1 cellular context compared by ENCODE assay signal in the genomic region with DNA sequence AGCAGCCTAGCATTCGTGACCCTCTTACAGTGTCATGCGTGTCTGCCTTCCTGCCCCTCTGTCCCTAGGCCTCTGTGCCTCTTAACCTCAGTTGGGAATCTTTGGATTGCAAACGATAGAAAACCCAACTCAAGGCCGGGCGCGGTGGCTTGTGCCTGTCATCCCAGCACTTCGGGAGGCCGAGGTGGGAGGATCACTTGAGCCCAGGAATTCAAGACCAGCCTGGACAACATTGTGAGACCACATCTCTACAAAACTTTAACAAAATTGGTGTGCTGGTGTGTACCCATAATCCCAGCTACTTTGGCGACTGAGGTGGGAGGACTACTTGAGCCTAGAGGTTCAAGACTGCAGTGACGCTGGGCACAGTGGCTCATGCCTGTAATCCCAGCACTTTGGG.
TF ChIP-seq lines count a peak whose summit lies in the region.

No MANE protein-coding gene starts in this region.

TF ChIP-seq in HepG2, 621 proteins besides CTCF, POLR2A, EP300 and RAD21 (continued from another document and continues in another):
- no peak for TF ChIP-seq KAT7 (CRISPR knock-in tag; IDR thresholded peaks at IDR 0.05; ENCODE audit: borderline replicate concordance)
- TF ChIP-seq YEATS2 (CRISPR knock-in tag; IDR thresholded peaks at IDR 0.05; ENCODE audit: borderline replicate concordance), result 0 out of 2 replicates have a peak, but pooled peaks have one; percentile 1
- no peak for TF ChIP-seq ATAD3A (CRISPR knock-in tag; IDR thresholded peaks at IDR 0.05)
- no peak for TF ChIP-seq ATM (IDR thresholded peaks at IDR 0.05; ENCODE audit: borderline replicate concordance)
- no peak for TF ChIP-seq FOXJ3 (CRISPR knock-in tag; IDR thresholded peaks at IDR 0.05; ENCODE audit: borderline replicate concordance)
- TF ChIP-seq, protein P1, sequence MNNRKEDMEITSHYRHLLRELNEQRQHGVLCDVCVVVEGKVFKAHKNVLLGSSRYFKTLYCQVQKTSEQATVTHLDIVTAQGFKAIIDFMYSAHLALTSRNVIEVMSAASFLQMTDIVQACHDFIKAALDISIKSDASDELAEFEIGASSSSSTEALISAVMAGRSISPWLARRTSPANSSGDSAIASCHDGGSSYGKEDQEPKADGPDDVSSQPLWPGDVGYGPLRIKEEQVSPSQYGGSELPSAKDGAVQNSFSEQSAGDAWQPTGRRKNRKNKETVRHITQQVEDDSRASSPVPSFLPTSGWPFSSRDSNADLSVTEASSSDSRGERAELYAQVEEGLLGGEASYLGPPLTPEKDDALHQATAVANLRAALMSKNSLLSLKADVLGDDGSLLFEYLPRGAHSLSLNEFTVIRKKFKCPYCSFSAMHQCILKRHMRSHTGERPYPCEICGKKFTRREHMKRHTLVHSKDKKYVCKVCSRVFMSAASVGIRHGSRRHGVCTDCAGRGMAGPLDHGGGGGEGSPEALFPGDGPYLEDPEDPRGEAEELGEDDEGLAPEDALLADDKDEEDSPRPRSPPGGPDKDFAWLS (CRISPR knock-in tag; IDR thresholded peaks at IDR 0.05; ENCODE audit: borderline replicate concordance), result no peak
- TF ChIP-seq, protein P2, sequence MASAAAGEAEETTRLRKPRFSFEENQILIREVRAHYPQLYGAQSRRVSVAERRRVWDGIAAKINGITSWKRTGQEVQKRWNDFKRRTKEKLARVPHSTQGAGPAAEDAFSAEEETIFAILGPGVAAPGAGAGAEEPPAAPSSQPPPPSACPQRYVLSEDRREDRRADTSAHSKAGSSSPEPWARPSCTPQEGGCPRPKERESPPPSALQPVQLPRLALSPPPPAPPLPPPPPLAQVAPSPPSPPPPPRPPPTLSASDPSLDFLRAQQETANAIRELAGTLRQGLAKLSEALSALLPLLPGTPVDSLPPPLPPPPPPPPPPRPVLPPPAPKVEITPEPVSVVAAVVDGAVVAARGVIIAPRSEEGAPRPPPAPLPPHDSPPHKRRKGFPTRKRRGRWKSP (CRISPR knock-in tag; IDR thresholded peaks at IDR 0.05), result no peak
- TF ChIP-seq, protein P3, sequence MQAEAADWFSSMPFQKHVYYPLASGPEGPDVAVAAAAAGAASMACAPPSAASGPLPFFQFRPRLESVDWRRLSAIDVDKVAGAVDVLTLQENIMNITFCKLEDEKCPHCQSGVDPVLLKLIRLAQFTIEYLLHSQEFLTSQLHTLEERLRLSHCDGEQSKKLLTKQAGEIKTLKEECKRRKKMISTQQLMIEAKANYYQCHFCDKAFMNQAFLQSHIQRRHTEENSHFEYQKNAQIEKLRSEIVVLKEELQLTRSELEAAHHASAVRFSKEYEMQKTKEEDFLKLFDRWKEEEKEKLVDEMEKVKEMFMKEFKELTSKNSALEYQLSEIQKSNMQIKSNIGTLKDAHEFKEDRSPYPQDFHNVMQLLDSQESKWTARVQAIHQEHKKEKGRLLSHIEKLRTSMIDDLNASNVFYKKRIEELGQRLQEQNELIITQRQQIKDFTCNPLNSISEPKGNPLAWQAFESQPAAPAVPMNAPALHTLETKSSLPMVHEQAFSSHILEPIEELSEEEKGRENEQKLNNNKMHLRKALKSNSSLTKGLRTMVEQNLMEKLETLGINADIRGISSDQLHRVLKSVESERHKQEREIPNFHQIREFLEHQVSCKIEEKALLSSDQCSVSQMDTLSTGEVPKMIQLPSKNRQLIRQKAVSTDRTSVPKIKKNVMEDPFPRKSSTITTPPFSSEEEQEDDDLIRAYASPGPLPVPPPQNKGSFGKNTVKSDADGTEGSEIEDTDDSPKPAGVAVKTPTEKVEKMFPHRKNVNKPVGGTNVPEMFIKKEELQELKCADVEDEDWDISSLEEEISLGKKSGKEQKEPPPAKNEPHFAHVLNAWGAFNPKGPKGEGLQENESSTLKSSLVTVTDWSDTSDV (CRISPR knock-in tag; IDR thresholded peaks at IDR 0.05), result 0 out of 2 replicates have a peak, but pooled peaks have one; percentile 56
- TF ChIP-seq, protein P4, sequence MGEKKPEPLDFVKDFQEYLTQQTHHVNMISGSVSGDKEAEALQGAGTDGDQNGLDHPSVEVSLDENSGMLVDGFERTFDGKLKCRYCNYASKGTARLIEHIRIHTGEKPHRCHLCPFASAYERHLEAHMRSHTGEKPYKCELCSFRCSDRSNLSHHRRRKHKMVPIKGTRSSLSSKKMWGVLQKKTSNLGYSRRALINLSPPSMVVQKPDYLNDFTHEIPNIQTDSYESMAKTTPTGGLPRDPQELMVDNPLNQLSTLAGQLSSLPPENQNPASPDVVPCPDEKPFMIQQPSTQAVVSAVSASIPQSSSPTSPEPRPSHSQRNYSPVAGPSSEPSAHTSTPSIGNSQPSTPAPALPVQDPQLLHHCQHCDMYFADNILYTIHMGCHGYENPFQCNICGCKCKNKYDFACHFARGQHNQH (CRISPR knock-in tag; IDR thresholded peaks at IDR 0.05), result 0 out of 2 replicates have a peak, but pooled peaks have one; percentile 4
- TF ChIP-seq ZSCAN29 (CRISPR knock-in tag; conservative IDR thresholded peaks at IDR 0.05), result no peak
- peak; percentile 27; the same call in 1 of the 2 replicates for TF ChIP-seq ZNF891 (CRISPR knock-in tag; IDR thresholded peaks at IDR 0.05)
- TF ChIP-seq, protein P5, sequence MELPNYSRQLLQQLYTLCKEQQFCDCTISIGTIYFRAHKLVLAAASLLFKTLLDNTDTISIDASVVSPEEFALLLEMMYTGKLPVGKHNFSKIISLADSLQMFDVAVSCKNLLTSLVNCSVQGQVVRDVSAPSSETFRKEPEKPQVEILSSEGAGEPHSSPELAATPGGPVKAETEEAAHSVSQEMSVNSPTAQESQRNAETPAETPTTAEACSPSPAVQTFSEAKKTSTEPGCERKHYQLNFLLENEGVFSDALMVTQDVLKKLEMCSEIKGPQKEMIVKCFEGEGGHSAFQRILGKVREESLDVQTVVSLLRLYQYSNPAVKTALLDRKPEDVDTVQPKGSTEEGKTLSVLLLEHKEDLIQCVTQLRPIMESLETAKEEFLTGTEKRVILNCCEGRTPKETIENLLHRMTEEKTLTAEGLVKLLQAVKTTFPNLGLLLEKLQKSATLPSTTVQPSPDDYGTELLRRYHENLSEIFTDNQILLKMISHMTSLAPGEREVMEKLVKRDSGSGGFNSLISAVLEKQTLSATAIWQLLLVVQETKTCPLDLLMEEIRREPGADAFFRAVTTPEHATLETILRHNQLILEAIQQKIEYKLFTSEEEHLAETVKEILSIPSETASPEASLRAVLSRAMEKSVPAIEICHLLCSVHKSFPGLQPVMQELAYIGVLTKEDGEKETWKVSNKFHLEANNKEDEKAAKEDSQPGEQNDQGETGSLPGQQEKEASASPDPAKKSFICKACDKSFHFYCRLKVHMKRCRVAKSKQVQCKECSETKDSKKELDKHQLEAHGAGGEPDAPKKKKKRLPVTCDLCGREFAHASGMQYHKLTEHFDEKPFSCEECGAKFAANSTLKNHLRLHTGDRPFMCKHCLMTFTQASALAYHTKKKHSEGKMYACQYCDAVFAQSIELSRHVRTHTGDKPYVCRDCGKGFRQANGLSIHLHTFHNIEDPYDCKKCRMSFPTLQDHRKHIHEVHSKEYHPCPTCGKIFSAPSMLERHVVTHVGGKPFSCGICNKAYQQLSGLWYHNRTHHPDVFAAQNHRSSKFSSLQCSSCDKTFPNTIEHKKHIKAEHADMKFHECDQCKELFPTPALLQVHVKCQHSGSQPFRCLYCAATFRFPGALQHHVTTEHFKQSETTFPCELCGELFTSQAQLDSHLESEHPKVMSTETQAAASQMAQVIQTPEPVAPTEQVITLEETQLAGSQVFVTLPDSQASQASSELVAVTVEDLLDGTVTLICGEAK (IDR thresholded peaks at IDR 0.05), result no peak
- TF ChIP-seq, protein P5 (CRISPR knock-in tag; IDR thresholded peaks at IDR 0.05), result peak; percentile 35; the same call in 1 of the 2 replicates
- no peak for TF ChIP-seq SNRNP70 (IDR thresholded peaks at IDR 0.05; ENCODE audit: low read depth, low read length)
- TF ChIP-seq HNRNPL (IDR thresholded peaks at IDR 0.05; ENCODE audit: low read depth, low read length), result no peak
- TF ChIP-seq SP4 (CRISPR knock-in tag; IDR thresholded peaks at IDR 0.05), result peak; percentile 54; the same call in 1 of the 2 replicates
- TF ChIP-seq FOXO1 (CRISPR knock-in tag; IDR thresholded peaks at IDR 0.05), result no peak
- no peak for TF ChIP-seq TGIF2 (CRISPR knock-in tag; IDR thresholded peaks at IDR 0.05)
- no peak for TF ChIP-seq CHD2 (IDR thresholded peaks at IDR 0.05; ENCODE audit: low read depth, low read length)
- TF ChIP-seq ASH2L (IDR thresholded peaks at IDR 0.05; ENCODE audit: insufficient read length, low read depth, low read length), result peak; percentile 1
- no peak for TF ChIP-seq TRIM24 (CRISPR knock-in tag; IDR thresholded peaks at IDR 0.05)
- TF ChIP-seq ZMYM4 (CRISPR knock-in tag; IDR thresholded peaks at IDR 0.05), result no peak
- TF ChIP-seq ZNF260 (CRISPR knock-in tag; IDR thresholded peaks at IDR 0.05; ENCODE audit: borderline replicate concordance, low read depth), result no peak
- TF ChIP-seq MED1 (CRISPR knock-in tag; IDR thresholded peaks at IDR 0.05), result no peak
- no peak for TF ChIP-seq ZNF776 (CRISPR knock-in tag; IDR thresholded peaks at IDR 0.05)
- TF ChIP-seq ZNF550 (CRISPR knock-in tag; IDR thresholded peaks at IDR 0.05; ENCODE audit: borderline replicate concordance), result no peak
- TF ChIP-seq HNRNPLL (IDR thresholded peaks at IDR 0.05; ENCODE audit: low read depth, low read length, poor library complexity, severe bottlenecking), result no peak
- no peak for TF ChIP-seq ZNF549 (CRISPR knock-in tag; IDR thresholded peaks at IDR 0.05)
- 0 out of 2 replicates have a peak, but pooled peaks have one; percentile 8 for TF ChIP-seq NFKBIZ (CRISPR knock-in tag; IDR thresholded peaks at IDR 0.05)
- no peak for TF ChIP-seq WIZ (CRISPR knock-in tag; IDR thresholded peaks at IDR 0.05)
- TF ChIP-seq GPN1 (CRISPR knock-in tag; IDR thresholded peaks at IDR 0.05; ENCODE audit: borderline replicate concordance), result no peak
- peak; percentile 16; the same call in 1 of the 2 replicates for TF ChIP-seq ZNF263 (CRISPR knock-in tag; IDR thresholded peaks at IDR 0.05)
- no peak for TF ChIP-seq SYNCRIP (IDR thresholded peaks at IDR 0.05; ENCODE audit: insufficient read depth, low read depth, low read length)
- no peak for TF ChIP-seq HDAC2 (CRISPR knock-in tag; IDR thresholded peaks at IDR 0.05)
- TF ChIP-seq, protein P6, sequence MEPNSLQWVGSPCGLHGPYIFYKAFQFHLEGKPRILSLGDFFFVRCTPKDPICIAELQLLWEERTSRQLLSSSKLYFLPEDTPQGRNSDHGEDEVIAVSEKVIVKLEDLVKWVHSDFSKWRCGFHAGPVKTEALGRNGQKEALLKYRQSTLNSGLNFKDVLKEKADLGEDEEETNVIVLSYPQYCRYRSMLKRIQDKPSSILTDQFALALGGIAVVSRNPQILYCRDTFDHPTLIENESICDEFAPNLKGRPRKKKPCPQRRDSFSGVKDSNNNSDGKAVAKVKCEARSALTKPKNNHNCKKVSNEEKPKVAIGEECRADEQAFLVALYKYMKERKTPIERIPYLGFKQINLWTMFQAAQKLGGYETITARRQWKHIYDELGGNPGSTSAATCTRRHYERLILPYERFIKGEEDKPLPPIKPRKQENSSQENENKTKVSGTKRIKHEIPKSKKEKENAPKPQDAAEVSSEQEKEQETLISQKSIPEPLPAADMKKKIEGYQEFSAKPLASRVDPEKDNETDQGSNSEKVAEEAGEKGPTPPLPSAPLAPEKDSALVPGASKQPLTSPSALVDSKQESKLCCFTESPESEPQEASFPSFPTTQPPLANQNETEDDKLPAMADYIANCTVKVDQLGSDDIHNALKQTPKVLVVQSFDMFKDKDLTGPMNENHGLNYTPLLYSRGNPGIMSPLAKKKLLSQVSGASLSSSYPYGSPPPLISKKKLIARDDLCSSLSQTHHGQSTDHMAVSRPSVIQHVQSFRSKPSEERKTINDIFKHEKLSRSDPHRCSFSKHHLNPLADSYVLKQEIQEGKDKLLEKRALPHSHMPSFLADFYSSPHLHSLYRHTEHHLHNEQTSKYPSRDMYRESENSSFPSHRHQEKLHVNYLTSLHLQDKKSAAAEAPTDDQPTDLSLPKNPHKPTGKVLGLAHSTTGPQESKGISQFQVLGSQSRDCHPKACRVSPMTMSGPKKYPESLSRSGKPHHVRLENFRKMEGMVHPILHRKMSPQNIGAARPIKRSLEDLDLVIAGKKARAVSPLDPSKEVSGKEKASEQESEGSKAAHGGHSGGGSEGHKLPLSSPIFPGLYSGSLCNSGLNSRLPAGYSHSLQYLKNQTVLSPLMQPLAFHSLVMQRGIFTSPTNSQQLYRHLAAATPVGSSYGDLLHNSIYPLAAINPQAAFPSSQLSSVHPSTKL (CRISPR knock-in tag; IDR thresholded peaks at IDR 0.05), result peak; percentile 3; the same call in 1 of the 2 replicates
- no peak for TF ChIP-seq ZNF30 (CRISPR knock-in tag; IDR thresholded peaks at IDR 0.05)
- no peak for TF ChIP-seq FOXA1 (IDR thresholded peaks at IDR 0.05)
- no peak for TF ChIP-seq FOXA1 (CRISPR knock-in tag; IDR thresholded peaks at IDR 0.05)
- TF ChIP-seq ZNF75D (CRISPR knock-in tag; IDR thresholded peaks at IDR 0.05; ENCODE audit: borderline replicate concordance), result no peak
- TF ChIP-seq, protein P7, sequence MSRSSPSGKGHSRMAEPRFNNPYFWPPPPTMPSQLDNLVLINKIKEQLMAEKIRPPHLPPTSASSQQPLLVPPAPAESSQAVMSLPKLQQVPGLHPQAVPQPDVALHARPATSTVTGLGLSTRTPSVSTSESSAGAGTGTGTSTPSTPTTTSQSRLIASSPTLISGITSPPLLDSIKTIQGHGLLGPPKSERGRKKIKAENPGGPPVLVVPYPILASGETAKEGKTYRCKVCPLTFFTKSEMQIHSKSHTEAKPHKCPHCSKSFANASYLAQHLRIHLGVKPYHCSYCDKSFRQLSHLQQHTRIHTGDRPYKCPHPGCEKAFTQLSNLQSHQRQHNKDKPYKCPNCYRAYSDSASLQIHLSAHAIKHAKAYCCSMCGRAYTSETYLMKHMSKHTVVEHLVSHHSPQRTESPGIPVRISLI (CRISPR knock-in tag; IDR thresholded peaks at IDR 0.05; ENCODE audit: borderline replicate concordance), result no peak
- no peak for TF ChIP-seq NR3C1 (CRISPR knock-in tag; IDR thresholded peaks at IDR 0.05)
- TF ChIP-seq ZNF121 (CRISPR knock-in tag; IDR thresholded peaks at IDR 0.05), result peak; percentile 55; the same call in 1 of the 2 replicates
- TF ChIP-seq SALL2 (CRISPR knock-in tag; IDR thresholded peaks at IDR 0.05), result no peak
